ENCODE assay signal across 8 cellular contexts in genomic region chr3:8962226-8962861, GRCh38. TPM values are rescaled to one million over a fixed set of nuclear protein-coding genes. Genes with fewer than 3 reads are reported as not detected.
DNase-seq lines count a peak whose midpoint lies in the region; ATAC-seq and TF ChIP-seq lines count a peak whose summit lies in the region.

No MANE protein-coding gene starts in this region.

- ATAC-seq in stimulated activated naive CD8-positive, alpha-beta T cell treated with anti-CD3 and anti-CD28 coated beads, Interleukin-15, Interleukin-2, amounts not matched to agents 100 U/mL and 50 U/mL, for 24 hours, result no peak
- no peak for ATAC-seq in activated naive CD8-positive, alpha-beta T cell treated with anti-CD3 and anti-CD28 coated beads, Interleukin-2, amount 10 ng/mL, durations not matched to agents 7 days and 5 days (ENCODE audit: low read depth)
- ATAC-seq in right lobe of liver, result no peak

- no peak for TF ChIP-seq CTCF in right lobe of liver (IDR thresholded peaks at IDR 0.05)

- no peak overlapping the region for H3K27ac ChIP-seq in right lobe of liver

- H3K36me3 ChIP-seq in right lobe of liver, result no peaks in the 10 kb centered on the region

- DNase-seq in stimulated activated naive CD8-positive, alpha-beta T cell treated with anti-CD3 and anti-CD28 coated beads, Interleukin-15, Interleukin-2, amounts not matched to agents 100 U/mL and 50 U/mL, for 24 hours, result no peak
- no peak for DNase-seq in activated naive CD8-positive, alpha-beta T cell treated with anti-CD3 and anti-CD28 coated beads, Interleukin-2, amount 10 ng/mL, durations not matched to agents 7 days and 5 days
- DNase-seq in right lobe of liver (no peak), DMS79 (lab: John Stamatoyannopoulos, UW) (no peak), ureter (ENCODE audit: low spot score) (no peak), SKM-1 (lab: John Stamatoyannopoulos, UW; ENCODE audit: unreplicated experiment) (no peak), NCI-H524 (lab: John Stamatoyannopoulos, UW) (no peak)

- H3K4me1 Mint-ChIP-seq in stimulated activated naive CD8-positive, alpha-beta T cell treated with anti-CD3 and anti-CD28 coated beads, Interleukin-15, Interleukin-2, amounts not matched to agents 100 ng/mL and 50 ng/mL, for 24 hours (ENCODE audit: low read depth), result peaks cover 45% of the 10 kb centered on the region
- H3K4me1 Mint-ChIP-seq in activated naive CD8-positive, alpha-beta T cell treated with anti-CD3 and anti-CD28 coated beads, Interleukin-2, amount 10 ng/mL, durations not matched to agents 7 days and 5 days, result peaks cover 36% of the 10 kb centered on the region

- WGBS in right lobe of liver (ENCODE audit: insufficient coverage, low coverage, low lambda C conversion rate, missing lambda C conversion rate), result 34% methylated on average over 6 of the region's 6 CpGs

- no peaks in the 10 kb centered on the region for H3K9me3 Mint-ChIP-seq in stimulated activated naive CD8-positive, alpha-beta T cell treated with anti-CD3 and anti-CD28 coated beads, Interleukin-15, Interleukin-2, amounts not matched to agents 100 ng/mL and 50 ng/mL, for 24 hours
- no peaks in the 10 kb centered on the region for H3K9me3 Mint-ChIP-seq in activated naive CD8-positive, alpha-beta T cell treated with anti-CD3 and anti-CD28 coated beads, Interleukin-2, amount 10 ng/mL, durations not matched to agents 7 days and 5 days

- peak overlapping the region; percentile 94 for H3K4me3 Mint-ChIP-seq in stimulated activated naive CD8-positive, alpha-beta T cell treated with anti-CD3 and anti-CD28 coated beads, Interleukin-15, Interleukin-2, amounts not matched to agents 100 ng/mL and 50 ng/mL, for 24 hours
- peak overlapping the region; percentile 94 for H3K4me3 Mint-ChIP-seq in activated naive CD8-positive, alpha-beta T cell treated with anti-CD3 and anti-CD28 coated beads, Interleukin-2, amount 10 ng/mL, durations not matched to agents 7 days and 5 days

- intact Hi-C loops in right lobe of liver (cut with DNase I), result no loop called here

- no peaks in the 10 kb centered on the region for H3K27me3 Mint-ChIP-seq in stimulated activated naive CD8-positive, alpha-beta T cell treated with anti-CD3 and anti-CD28 coated beads, Interleukin-15, Interleukin-2, amounts not matched to agents 100 ng/mL and 50 ng/mL, for 24 hours
- H3K27me3 Mint-ChIP-seq in activated naive CD8-positive, alpha-beta T cell treated with anti-CD3 and anti-CD28 coated beads, Interleukin-2, amount 10 ng/mL, durations not matched to agents 7 days and 5 days, result peaks cover 3% of the 10 kb centered on the region

- H3K4me3 ChIP-seq in right lobe of liver, result peak overlapping the region; percentile 67 to 88 (median 79)

- H3K9me3 ChIP-seq in right lobe of liver, result no peaks in the 10 kb centered on the region

- POLR2A ChIA-PET in activated naive CD8-positive, alpha-beta T cell treated with anti-CD3 and anti-CD28 coated beads, Interleukin-2, amount 10 ng/mL, durations not matched to agents 7 days and 5 days (lab: Charles Lee), result no interaction called here

- H3K27ac Mint-ChIP-seq in stimulated activated naive CD8-positive, alpha-beta T cell treated with anti-CD3 and anti-CD28 coated beads, Interleukin-15, Interleukin-2, amounts not matched to agents 100 ng/mL and 50 ng/mL, for 24 hours, result peak overlapping the region; percentile 88
- peak overlapping the region; percentile 94 for H3K27ac Mint-ChIP-seq in activated naive CD8-positive, alpha-beta T cell treated with anti-CD3 and anti-CD28 coated beads, Interleukin-2, amount 10 ng/mL, durations not matched to agents 7 days and 5 days

- peaks cover 37% of the 10 kb centered on the region for H3K36me3 Mint-ChIP-seq in stimulated activated naive CD8-positive, alpha-beta T cell treated with anti-CD3 and anti-CD28 coated beads, Interleukin-15, Interleukin-2, amounts not matched to agents 100 ng/mL and 50 ng/mL, for 24 hours (ENCODE audit: low read depth)
- peaks cover 7% of the 10 kb centered on the region for H3K36me3 Mint-ChIP-seq in activated naive CD8-positive, alpha-beta T cell treated with anti-CD3 and anti-CD28 coated beads, Interleukin-2, amount 10 ng/mL, durations not matched to agents 7 days and 5 days

- TF ChIP-seq POLR2A in right lobe of liver (IDR thresholded peaks at IDR 0.05), result no peak

- peaks cover 0 to 42% (median 11%) of the 10 kb centered on the region in 4 donors for H3K4me1 ChIP-seq in right lobe of liver

- no peaks in the 10 kb centered on the region for H3K27me3 ChIP-seq in right lobe of liver

RNA-seq across cellular contexts. Expression of gene RAD18, which starts 0.9 kb away (rescaled TPM):
- total RNA-seq in activated naive CD8-positive, alpha-beta T cell treated with anti-CD3 and anti-CD28 coated beads, Interleukin-2, amount 10 ng/mL, durations not matched to agents 7 days and 5 days, result 10 to 100 TPM; 30.9 to 31.1 TPM
- total RNA-seq in right lobe of liver (1 to 10 TPM; 1.9 to 5.1 (median 4.3) TPM), ureter (9.4 TPM)
